In genomic region chr2:100317634-100318033, GRCh38 we compare ENCODE assay signal across 2 cellular contexts.
TF ChIP-seq lines count a peak whose summit lies in the region.

No MANE protein-coding gene starts in this region.

TF ChIP-seq in GM23338, 12 proteins besides CTCF, POLR2A, EP300 and RAD21 (continued from another document):
- TF ChIP-seq ETS1 (IDR thresholded peaks at IDR 0.05) (no peak), EZH2 (IDR thresholded peaks at IDR 0.05; ENCODE audit: low read depth, unreplicated experiment) (no peak), ZNF331 (CRISPR knock-in tag; IDR thresholded peaks at IDR 0.05; ENCODE audit: low read depth) (no peak), ZNF462 (CRISPR knock-in tag; IDR thresholded peaks at IDR 0.05) (no peak)

TF ChIP-seq in K562, 482 proteins besides CTCF, POLR2A, EP300 and RAD21 (continued from another document):
- no peak for TF ChIP-seq ETS1 (conservative IDR thresholded peaks at IDR 0.05; ENCODE audit: control insufficient read depth, low read depth, low read length)
- peak; percentile 48 to 72; a peak in 2 of 4 replicates for TF ChIP-seq TRIM24 (IDR thresholded peaks at IDR 0.05)
- 0 out of 2 replicates have a peak, but pooled peaks have one; percentile 22 for TF ChIP-seq XRCC3 (IDR thresholded peaks at IDR 0.05)
- TF ChIP-seq ZNF639 (CRISPR knock-in tag; conservative IDR thresholded peaks at IDR 0.05 in 1 of 2, IDR thresholded peaks at IDR 0.05 in 1 of 2): no peak
- TF ChIP-seq RFX7 (CRISPR knock-in tag; IDR thresholded peaks at IDR 0.05): no peak
- peak in 1 of 2 experiments; percentile 97; a peak in 2 of 3 replicates for TF ChIP-seq CBX3 (IDR thresholded peaks at IDR 0.05; ENCODE audit: borderline replicate concordance in 1 of 2, low read length in 2 of 2)
- no peak for TF ChIP-seq FOXK1 (CRISPR knock-in tag; IDR thresholded peaks at IDR 0.05; ENCODE audit: borderline replicate concordance)
- TF ChIP-seq ZNF584 (CRISPR knock-in tag; IDR thresholded peaks at IDR 0.05; ENCODE audit: low read depth): no peak
- TF ChIP-seq ZBTB12 (CRISPR knock-in tag; IDR thresholded peaks at IDR 0.05): no peak
- no peak for TF ChIP-seq RFX5 (IDR thresholded peaks at IDR 0.05; ENCODE audit: low read depth, low read length)
- no peak for TF ChIP-seq TEAD2 (tag; IDR thresholded peaks at IDR 0.05)
- peak; percentile 69; the same call in 1 of the 2 replicates for TF ChIP-seq CBX5 (IDR thresholded peaks at IDR 0.05; ENCODE audit: borderline replicate concordance, low read depth)
- peak; percentile 67 for TF ChIP-seq ZNF280A (IDR thresholded peaks at IDR 0.05; ENCODE audit: low read depth, partially characterized antibody)
- TF ChIP-seq TRIM28 (IDR thresholded peaks at IDR 0.05): peak; percentile 97
- TF ChIP-seq CHAMP1 (IDR thresholded peaks at IDR 0.05): peak; percentile 71; the same call in 1 of the 2 replicates
- 0 out of 2 replicates have a peak, but pooled peaks have one; percentile 27 for TF ChIP-seq ZNF384 (IDR thresholded peaks at IDR 0.05; ENCODE audit: low read depth, low read length)
- no peak for TF ChIP-seq ZNF311 (CRISPR knock-in tag; IDR thresholded peaks at IDR 0.05)
- no peak for TF ChIP-seq ZNF583 (CRISPR knock-in tag; IDR thresholded peaks at IDR 0.05)
